ENCODE assay signal across 22 cellular contexts in genomic region chr11:78425436-78425835, GRCh38. TPM values are rescaled to one million over a fixed set of nuclear protein-coding genes. Genes with fewer than 3 reads are reported as not detected.
DNase-seq lines count a peak whose midpoint lies in the region; ATAC-seq and TF ChIP-seq lines count a peak whose summit lies in the region.
"Had no signal": no experiment of that assay in that cellular context is flagged by ENCODE, and none has a peak within 500 bp of the region (broad histone marks: within the 10 kb centered on the region; RNA-seq: fewer than 3 reads in every experiment).

No MANE protein-coding gene starts in this region.

- peak overlapping the region; percentile 98 to 100 (median 99) for H3K27ac Mint-ChIP-seq in CD14-positive monocyte
- peak overlapping the region; percentile 39 for H3K27ac Mint-ChIP-seq in endothelial cell (ENCODE audit: unreplicated experiment)
- H3K27ac Mint-ChIP-seq: immature natural killer cell had no signal

- H3K36me3 Mint-ChIP-seq in CD14-positive monocyte (peaks cover 0 to 11% of the 10 kb centered on the region in 2 donors), endothelial cell (ENCODE audit: low read depth, unreplicated experiment) (no peaks in the 10 kb centered on the region)

- peak overlapping the region; percentile 99 for H3K27ac ChIP-seq in KOPT-K1 (ENCODE audit: low read depth, low read length, poor library complexity, severe bottlenecking)
- no peak overlapping the region for H3K27ac ChIP-seq in smooth muscle cell (ENCODE audit: low read depth)
- H3K27ac ChIP-seq: RWPE1, tibial artery had no signal

- no peaks in the 10 kb centered on the region for H4K20me1 ChIP-seq in smooth muscle cell (ENCODE audit: low read depth)

- peaks cover 86% of the 10 kb centered on the region for H3K4me1 Mint-ChIP-seq in CD14-positive monocyte
- peaks cover 68% of the 10 kb centered on the region for H3K4me1 Mint-ChIP-seq in endothelial cell (ENCODE audit: unreplicated experiment)

- H3K9ac ChIP-seq in smooth muscle cell (ENCODE audit: low read depth): no peak overlapping the region

- H3K9me3 ChIP-seq in KOPT-K1 (ENCODE audit: insufficient read depth, low read length, poor library complexity, severe bottlenecking) (no peaks in the 10 kb centered on the region), smooth muscle cell (replicated peaks; ENCODE audit: low read depth) (no peaks in the 10 kb centered on the region)
- H3K9me3 ChIP-seq: Caco-2, HAP-1, heart right ventricle, tibial artery had no signal

- no peak for ATAC-seq in GM18858 (IDR thresholded peaks at IDR 0.05; ENCODE audit: unreplicated experiment)
- ATAC-seq: activated T-helper 17 cell treated with anti-CD3 and anti-CD28 coated beads, Interleukin-2, amount 50 U/mL, for 72 hours had no signal

- TF ChIP-seq CTCF in CD14-positive monocyte (IDR thresholded peaks at IDR 0.05) (no peak), endothelial cell (IDR thresholded peaks at IDR 0.05; ENCODE audit: unreplicated experiment) (no peak), smooth muscle cell (IDR thresholded peaks at IDR 0.05; ENCODE audit: borderline replicate concordance, insufficient read depth, poor library complexity, severe bottlenecking) (no peak)

- no peaks in the 10 kb centered on the region for H3K79me2 ChIP-seq in smooth muscle cell (ENCODE audit: low read depth)

- H3K27me3 ChIP-seq in smooth muscle cell (ENCODE audit: low read depth): no peaks in the 10 kb centered on the region
- H3K27me3 ChIP-seq: heart right ventricle, tibial artery had no signal

- H3K4me3 Mint-ChIP-seq in CD14-positive monocyte (peak overlapping the region; percentile 36 to 37), endothelial cell (ENCODE audit: unreplicated experiment) (no peak overlapping the region)
- H3K4me3 Mint-ChIP-seq: activated naive CD8-positive, alpha-beta T cell treated with anti-CD3 and anti-CD28 coated beads for 36 hours; immature natural killer cell had no signal

- H3K36me3 ChIP-seq in KOPT-K1 (ENCODE audit: insufficient read depth, low read length) (no peaks in the 10 kb centered on the region), smooth muscle cell (ENCODE audit: low read depth) (no peaks in the 10 kb centered on the region)
- H3K36me3 ChIP-seq: HAP-1, heart right ventricle, tibial artery had no signal

- intact Hi-C loops in CD14-positive monocyte (cut with micrococcal nuclease): loop anchor here in 1 of 2 donors (5.0 kb wide), 1 partner anchor 133 kb away; no protein-coding TSS in a partner anchor

- H3K4me3 ChIP-seq in smooth muscle cell: no peak overlapping the region
- H3K4me3 ChIP-seq: HAP-1, heart right ventricle, lung, tibial artery had no signal

- H3F3A ChIP-seq in smooth muscle cell (ENCODE audit: low read depth): no peaks in the 10 kb centered on the region

- H3K9me3 Mint-ChIP-seq in CD14-positive monocyte (peaks cover 0 to 2% (median 0%) of the 10 kb centered on the region in 7 donors), endothelial cell (ENCODE audit: unreplicated experiment) (no peaks in the 10 kb centered on the region)
- H3K9me3 Mint-ChIP-seq: activated naive CD8-positive, alpha-beta T cell treated with anti-CD3 and anti-CD28 coated beads for 36 hours; activated T-helper 17 cell treated with anti-CD3 and anti-CD28 coated beads, Interleukin-2, amount 50 U/mL, for 72 hours had no signal

- peak overlapping the region; percentile 48 for H3K4me2 ChIP-seq in smooth muscle cell

- 74% methylated on average over 3 of the region's 3 CpGs for WGBS in smooth muscle cell (ENCODE audit: low lambda C conversion rate)

- H2AFZ ChIP-seq in smooth muscle cell (ENCODE audit: low read depth): no peak overlapping the region

- DNase-seq in CD14-positive monocyte (ENCODE audit: low spot score) (no peak), endothelial cell (ENCODE audit: low spot score) (no peak), smooth muscle cell (lab: John Stamatoyannopoulos, UW; ENCODE audit: unreplicated experiment) (no peak), NOMO-1 treated with DMSO at 0.1 percent for 48 hours (lab: John Stamatoyannopoulos, UW; ENCODE audit: unreplicated experiment) (no peak), SHP77 (lab: John Stamatoyannopoulos, UW) (no peak)
- DNase-seq: activated CD4-positive, alpha-beta T cell treated with anti-CD3 and anti-CD28 coated beads for 48 hours; activated naive CD8-positive, alpha-beta T cell treated with anti-CD3 and anti-CD28 coated beads for 36 hours; Caco-2; heart right ventricle; immature natural killer cell; NCI-H1092 treated with DMSO at 0.1 percent for 48 hours; NCI-H2081; NCI-H510A; occipital lobe; SW 1271; tibial artery had no signal

- peaks cover 0 to 2% (median under 1%) of the 10 kb centered on the region in 3 donors for H3K27me3 Mint-ChIP-seq in CD14-positive monocyte (ENCODE audit: low read depth in 3 of 3)
- peaks cover 2% of the 10 kb centered on the region for H3K27me3 Mint-ChIP-seq in endothelial cell (ENCODE audit: unreplicated experiment)
- H3K27me3 Mint-ChIP-seq: activated T-helper 17 cell treated with anti-CD3 and anti-CD28 coated beads, Interleukin-2, amount 50 U/mL, for 72 hours had no signal

- H3K4me1 ChIP-seq in smooth muscle cell (ENCODE audit: low read depth): peaks cover 8% of the 10 kb centered on the region
- H3K4me1 ChIP-seq: HAP-1 had no signal

RNA-seq across cellular contexts. Expression of gene GAB2, which starts 7.8 kb away (rescaled TPM):
- polyA plus RNA-seq in CD14-positive monocyte (1 to 10 TPM; 2.8 to 4.4 TPM), smooth muscle cell (4.2 and 7.7 TPM in 2 replicates)
- total RNA-seq in endothelial cell (ENCODE audit: unreplicated experiment) (81.0 TPM), smooth muscle cell (9.7 and 15.0 TPM in 2 replicates)
